Comparison of ENCODE assay signal across 27 cellular contexts in the genomic region with DNA sequence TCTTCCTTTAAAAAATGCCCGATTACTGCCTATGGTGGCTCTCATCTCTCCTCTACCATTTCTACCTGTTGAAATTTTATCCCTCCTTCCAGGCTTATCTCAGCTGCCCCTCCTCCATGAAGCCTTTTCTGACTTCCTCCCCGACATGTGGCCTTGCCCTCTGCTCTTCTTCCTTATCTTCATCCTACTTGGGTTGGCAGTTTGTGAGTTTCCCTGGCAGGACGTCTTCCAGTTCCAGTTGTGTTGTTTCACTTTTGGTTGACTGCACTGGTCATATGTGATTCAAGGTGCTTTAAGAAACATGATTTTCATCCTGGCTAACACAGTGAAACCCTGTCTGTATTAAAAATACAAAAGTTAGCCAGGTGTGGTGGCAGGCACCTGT. TPM values are rescaled to one million over a fixed set of nuclear protein-coding genes. Genes with fewer than 3 reads are reported as not detected.
DNase-seq lines count a peak whose midpoint lies in the region; FAIRE-seq and TF ChIP-seq lines count a peak whose summit lies in the region.
"Had no signal": no experiment of that assay in that cellular context is flagged by ENCODE, and none has a peak within 500 bp of the region (broad histone marks: within the 10 kb centered on the region; RNA-seq: fewer than 3 reads in every experiment).

No MANE protein-coding gene starts in this region.

- H3K4ac ChIP-seq in neuronal stem cell (ENCODE audit: low read length) = no peak overlapping the region

- 70 to 73% methylated on average over 3 of the region's 3 CpGs for whole genome bisulfite sequencing in GM23248 (ENCODE audit: low coverage in 1 of 2, low lambda C conversion rate in 2 of 2, missing lambda C conversion rate in 2 of 2), 2 experiments
- 100% methylated on average over 1 of the region's 3 CpGs; no CpG with 5 or more reads in 1 of the 2 donors for WGBS in neuronal stem cell (ENCODE audit: extremely low coverage in 2 of 2, insufficient read length in 2 of 2, insufficient replicate concordance in 1 of 2), 2 donors

- peak; percentile 28 for FAIRE-seq in GM19239 (lab: Jason Lieb, UNC)

- H2BK12ac ChIP-seq in neuronal stem cell (ENCODE audit: low read length) = no peak overlapping the region

- H3K9me2 ChIP-seq in GM23248 (ENCODE audit: insufficient read depth) = no peaks in the 10 kb centered on the region

- H3K9ac ChIP-seq in colonic mucosa (ENCODE audit: low read depth in 2 of 2, low read length in 2 of 2) (peak overlapping the region in 1 of 2 donors; percentile 93), GM23248 (no peak overlapping the region), neuronal stem cell (ENCODE audit: low read depth, low read length, poor library complexity) (no peak overlapping the region)
- H3K9ac ChIP-seq: KMS-11 had no signal

- peak overlapping the region; percentile 29 for H3K4me3 Mint-ChIP-seq in progenitor cell of endocrine pancreas (ENCODE audit: low read depth)
- H3K4me3 Mint-ChIP-seq: activated CD4-positive, alpha-beta T cell treated with anti-CD3 and anti-CD28 coated beads, Interleukin-2, amount 10 ng/mL, durations not matched to agents 7 days and 5 days; activated naive CD8-positive, alpha-beta T cell; activated T-helper 17 cell treated with anti-CD3 and anti-CD28 coated beads, Interleukin-2, amount 50 U/mL, for 72 hours; naive thymus-derived CD8-positive, alpha-beta T cell; T-cell had no signal

- H2AFZ ChIP-seq in GM23248 (no peak overlapping the region), neuronal stem cell (ENCODE audit: low read length) (no peak overlapping the region)

- peaks cover 28% of the 10 kb centered on the region for H3K27me3 Mint-ChIP-seq in progenitor cell of endocrine pancreas

- TF ChIP-seq CTCF in colonic mucosa (IDR thresholded peaks at IDR 0.05) (no peak), progenitor cell of endocrine pancreas (IDR thresholded peaks at IDR 0.05; ENCODE audit: unreplicated experiment) (no peak)

- no peak overlapping the region for H2AK5ac ChIP-seq in neuronal stem cell (ENCODE audit: low read depth, low read length)

- H3K27ac Mint-ChIP-seq in progenitor cell of endocrine pancreas = peak overlapping the region; percentile 49
- H3K27ac Mint-ChIP-seq: activated CD4-positive, alpha-beta T cell treated with anti-CD3 and anti-CD28 coated beads, Interleukin-2, amount 10 ng/mL, durations not matched to agents 7 days and 5 days; activated naive CD8-positive, alpha-beta T cell; activated T-helper 17 cell treated with anti-CD3 and anti-CD28 coated beads, Interleukin-2, amount 50 U/mL, for 72 hours; naive thymus-derived CD8-positive, alpha-beta T cell; T-cell had no signal

- H4K91ac ChIP-seq in neuronal stem cell (ENCODE audit: low read depth, low read length, poor library complexity) = no peak overlapping the region

- H3K27me3 ChIP-seq in colonic mucosa (peaks cover 3% of the 10 kb centered on the region), GM23248 (replicated peaks; ENCODE audit: insufficient read depth) (peaks cover 26% of the 10 kb centered on the region), neuronal stem cell (ENCODE audit: control insufficient read depth in 3 of 3, insufficient read depth in 3 of 3, low read depth in 1 of 3, low read length in 3 of 3) (peaks cover 17 to 52% (median 45%) of the 10 kb centered on the region in 3 experiments)

- H3K9me3 Mint-ChIP-seq in progenitor cell of endocrine pancreas (ENCODE audit: low read depth) = no peaks in the 10 kb centered on the region
- H3K9me3 Mint-ChIP-seq: activated CD4-positive, alpha-beta T cell treated with anti-CD3 and anti-CD28 coated beads, Interleukin-2, amount 10 ng/mL, durations not matched to agents 7 days and 5 days; activated T-helper 17 cell treated with anti-CD3 and anti-CD28 coated beads, Interleukin-2, amount 50 U/mL, for 72 hours; naive thymus-derived CD8-positive, alpha-beta T cell; T-cell had no signal

- H4K20me1 ChIP-seq in GM23248 (ENCODE audit: insufficient read depth) = no peaks in the 10 kb centered on the region

- intact Hi-C loops in colonic mucosa (cut with DNase I) = no loop called here

- H3K23ac ChIP-seq in neuronal stem cell (ENCODE audit: low read depth, low read length, poor library complexity) = no peak overlapping the region

- H3K36me3 Mint-ChIP-seq in progenitor cell of endocrine pancreas (ENCODE audit: insufficient read depth) = no peaks in the 10 kb centered on the region
- H3K36me3 Mint-ChIP-seq: activated naive CD8-positive, alpha-beta T cell; naive thymus-derived CD8-positive, alpha-beta T cell; T-cell had no signal

- no peak overlapping the region for H2BK15ac ChIP-seq in neuronal stem cell (ENCODE audit: low read length)

- H3K14ac ChIP-seq in neuronal stem cell (ENCODE audit: low read length) = no peak overlapping the region

- H3K4me1 ChIP-seq in colonic mucosa (peaks cover 2% of the 10 kb centered on the region), GM23248 (ENCODE audit: insufficient read depth) (peaks cover 9% of the 10 kb centered on the region), neuronal stem cell (ENCODE audit: control insufficient read depth in 2 of 2, insufficient read depth in 1 of 2, low read depth in 1 of 2, low read length in 2 of 2) (peaks cover 17 to 36% of the 10 kb centered on the region in 2 donors)
- H3K4me1 ChIP-seq: foreskin keratinocyte had no signal

- H3K4me3 ChIP-seq in colonic mucosa = no peak overlapping the region
- no peak overlapping the region for H3K4me3 ChIP-seq in GM23248
- no peak overlapping the region for H3K4me3 ChIP-seq in neuronal stem cell (ENCODE audit: low read length in 2 of 2)
- H3K4me3 ChIP-seq: uterus had no signal

- H3K9me3 ChIP-seq in colonic mucosa (no peaks in the 10 kb centered on the region), GM23248 (ENCODE audit: low read depth) (no peaks in the 10 kb centered on the region), neuronal stem cell (replicated peaks in 1 of 2; ENCODE audit: control insufficient read depth in 2 of 2, insufficient read depth in 1 of 2, low read depth in 1 of 2, low read length in 2 of 2) (peaks cover 0 to 3% of the 10 kb centered on the region in 2 donors)
- H3K9me3 ChIP-seq: uterus had no signal

- no peaks in the 10 kb centered on the region for H3K79me2 ChIP-seq in GM23248 (ENCODE audit: insufficient read depth)

- H4K8ac ChIP-seq in neuronal stem cell (ENCODE audit: low read depth, low read length) = no peak overlapping the region

- H3K4me1 Mint-ChIP-seq in progenitor cell of endocrine pancreas (ENCODE audit: low read depth) = peaks cover 49% of the 10 kb centered on the region

- no peak overlapping the region for H2BK5ac ChIP-seq in neuronal stem cell (ENCODE audit: low read length)

- H3K36me3 ChIP-seq in colonic mucosa = peaks cover 13% of the 10 kb centered on the region
- H3K36me3 ChIP-seq in GM23248 (ENCODE audit: low read depth) = no peaks in the 10 kb centered on the region
- no peaks in the 10 kb centered on the region for H3K36me3 ChIP-seq in neuronal stem cell (replicated peaks in 1 of 2; ENCODE audit: control insufficient read depth in 2 of 2, insufficient read depth in 2 of 2, low read length in 2 of 2)
- H3K36me3 ChIP-seq: uterus had no signal

- H3K18ac ChIP-seq in neuronal stem cell (ENCODE audit: low read length) = no peak overlapping the region

- H2BK120ac ChIP-seq in neuronal stem cell (ENCODE audit: low read depth, low read length) = no peak overlapping the region

- in situ Hi-C loops in GM23248 (cut with MboI) = no loop called here

- no peaks in the 10 kb centered on the region for H3F3A ChIP-seq in GM23248 (ENCODE audit: insufficient read depth)

- H3K27ac ChIP-seq in colonic mucosa (peak overlapping the region; percentile 71), GM23248 (no peak overlapping the region), neuronal stem cell (replicated peaks; ENCODE audit: low read length) (no peak overlapping the region)
- H3K27ac ChIP-seq: foreskin keratinocyte, KMS-11, uterus, VCaP had no signal

- no peak overlapping the region for H3K4me2 ChIP-seq in GM23248 (ENCODE audit: unreplicated experiment)
- H3K4me2 ChIP-seq in neuronal stem cell (ENCODE audit: insufficient read depth, low read length, poor library complexity, severe bottlenecking) = no peak overlapping the region
- H3K4me2 ChIP-seq: KMS-11 had no signal

- no peaks in the 10 kb centered on the region for H3K79me1 ChIP-seq in neuronal stem cell (ENCODE audit: low read depth, low read length)

- DNase-seq in GM19239 (ENCODE audit: insufficient read length, low spot score) (no peak), MV-4-11 (lab: John Stamatoyannopoulos, UW) (peak; percentile 33), colonic mucosa (peak; percentile 80), progenitor cell of endocrine pancreas (ENCODE audit: low spot score, unreplicated experiment) (no peak), NOMO-1 (lab: John Stamatoyannopoulos, UW; ENCODE audit: unreplicated experiment in 2 of 2) (no peak), GM23248 (no peak), neuronal stem cell (ENCODE audit: low spot score) (no peak)
- DNase-seq in activated CD4-positive, alpha-beta T cell treated with anti-CD3 and anti-CD28 coated beads for 48 hours = no peak
- DNase-seq: activated CD4-positive, alpha-beta T cell treated with anti-CD3 and anti-CD28 coated beads, Interleukin-2, amount 10 ng/mL, durations not matched to agents 7 days and 5 days; activated CD8-positive, alpha-beta memory T cell treated with anti-CD3 and anti-CD28 coated beads, Interleukin-2, amount 50 U/mL, for 4 hours; erythroblast; foreskin keratinocyte; H7; islet precursor cell; mesenchymal stem cell; naive thymus-derived CD8-positive, alpha-beta T cell; NCI-H1092; NCI-H226; NCI-H82; posterior cingulate gyrus; stimulated activated CD4-positive, alpha-beta T cell treated with anti-CD3 and anti-CD28 coated beads, Interleukin-1b, Interleukin-23, amount 100 ng/mL, for 48 hours; T-cell; uterus had no signal

RNA-seq across cellular contexts. Expression of gene DLL4, which starts 4.4 kb away (rescaled TPM):
- total RNA-seq in colonic mucosa = 10 to 100 TPM; 18.5 to 21.6 TPM
- total RNA-seq in progenitor cell of endocrine pancreas = 6.2 and 6.5 TPM in 2 replicates
- total RNA-seq in GM23248 (2014; rRNA removed; shearing (Covaris generic)) = not detected in 2 replicates
- not detected in 2 replicates for polyA plus RNA-seq in GM23248 (2016; fragmentation: Nextera tagmentation; extraction: Ambion mirVana)
- 0.20 TPM for polyA plus RNA-seq in neuronal stem cell (2013, experiment 1 of 2)
- 0.21 TPM for polyA plus RNA-seq in neuronal stem cell (2013, experiment 2 of 2)
- total RNA-seq: activated CD4-positive, alpha-beta T cell treated with anti-CD3 and anti-CD28 coated beads, Interleukin-2, amount 10 ng/mL, durations not matched to agents 7 days and 5 days; activated T-helper 17 cell treated with anti-CD3 and anti-CD28 coated beads, Interleukin-2, amount 50 U/mL, for 72 hours; foreskin keratinocyte; H7 had no signal
- polyA plus RNA-seq: foreskin keratinocyte; naive thymus-derived CD8-positive, alpha-beta T cell had no signal

RNA-seq across cellular contexts. Expression of gene CHAC1, which starts 19.8 kb away (rescaled TPM):
- total RNA-seq in colonic mucosa = 10 to 100 TPM in 1 of 2 donors, 1 to 10 TPM in 1; 4.0 to 20.9 TPM
- 14.4 and 18.1 TPM in 2 replicates for total RNA-seq in progenitor cell of endocrine pancreas
- 65.8 and 74.4 TPM in 2 replicates for total RNA-seq in GM23248 (2014; rRNA removed; shearing (Covaris generic))
- 43.8 and 47.2 TPM in 2 replicates for polyA plus RNA-seq in GM23248 (2016; fragmentation: Nextera tagmentation; extraction: Ambion mirVana)
- 3.9 TPM for polyA plus RNA-seq in neuronal stem cell (2013, experiment 1 of 2)
- polyA plus RNA-seq in neuronal stem cell (2013, experiment 2 of 2) = 3.7 TPM
- polyA plus RNA-seq: naive thymus-derived CD8-positive, alpha-beta T cell had no signal

RNA-seq across cellular contexts. Expression of gene VPS18, which starts 39.3 kb away (rescaled TPM):
- total RNA-seq in colonic mucosa (10 to 100 TPM; 18.3 to 19.2 TPM), progenitor cell of endocrine pancreas (27.4 and 28.9 TPM in 2 replicates)
- total RNA-seq in GM23248 (2014; rRNA removed; shearing (Covaris generic)) = 30.4 and 32.7 TPM in 2 replicates
- polyA plus RNA-seq in GM23248 (2016; fragmentation: Nextera tagmentation; extraction: Ambion mirVana) = 15.8 and 16.4 TPM in 2 replicates
- polyA plus RNA-seq in neuronal stem cell (2013, experiment 1 of 2) = 6.1 TPM
- 6.0 TPM for polyA plus RNA-seq in neuronal stem cell (2013, experiment 2 of 2)

RNA-seq across cellular contexts. Expression of gene RHOV, which starts 59.5 kb away (rescaled TPM):
- total RNA-seq in colonic mucosa = 10 to 100 TPM; 14.9 to 18.6 TPM
- total RNA-seq in progenitor cell of endocrine pancreas = 4.4 and 5.1 TPM in 2 replicates
- not detected in 2 replicates for total RNA-seq in GM23248 (2014; rRNA removed; shearing (Covaris generic))
- polyA plus RNA-seq in GM23248 (2016; fragmentation: Nextera tagmentation; extraction: Ambion mirVana) = not detected in 2 replicates
- polyA plus RNA-seq in neuronal stem cell (2013, experiment 1 of 2) = 0.38 TPM
- 0.37 TPM for polyA plus RNA-seq in neuronal stem cell (2013, experiment 2 of 2)
- total RNA-seq: activated CD4-positive, alpha-beta T cell treated with anti-CD3 and anti-CD28 coated beads, Interleukin-2, amount 10 ng/mL, durations not matched to agents 7 days and 5 days; naive thymus-derived CD8-positive, alpha-beta T cell; T-cell had no signal
- polyA plus RNA-seq: naive thymus-derived CD8-positive, alpha-beta T cell had no signal

Comparison
In these comparisons a context has a peak if more than half of its experiments do, and no peak if none do; other contexts are left out.
1. DNase-seq: peak in MV-4-11 (single experiment) and colonic mucosa (single experiment); none in GM19239 (single experiment), progenitor cell of endocrine pancreas (single experiment), NOMO-1 (0 of 2), activated CD4-positive, alpha-beta T cell treated with anti-CD3 and anti-CD28 coated beads for 48 hours (single experiment), GM23248 (single experiment) and neuronal stem cell (single experiment).